Comparison of ENCODE assay signal across 8 cellular contexts in genomic region chr6:48944286-48944685, GRCh38.
DNase-seq lines count a peak whose midpoint lies in the region; FAIRE-seq and TF ChIP-seq lines count a peak whose summit lies in the region.
"Not testable (repeated sequence)": the region's sequence is repeated elsewhere in the genome, so short reads cannot be mapped to it uniquely, and the experiment has no call there.

No MANE protein-coding gene starts in this region.

- H3K4me3 ChIP-seq in OCI-LY7 (ENCODE audit: low read depth, low read length, poor library complexity, severe bottlenecking), result not testable (repeated sequence)

- not testable (repeated sequence) for H2AFZ ChIP-seq in OCI-LY7 (ENCODE audit: low read length)

- BruUV-seq in OCI-LY7 (replicated peaks; lab: Mats Ljungman, UMichigan), result not testable (repeated sequence)

- H4K20me1 ChIP-seq in OCI-LY7 (ENCODE audit: insufficient read depth, low read length), result not testable (repeated sequence)

- FAIRE-seq in urothelium cell line (lab: Jason Lieb, UNC), result peak; percentile 90

- not testable (repeated sequence) for TF ChIP-seq CTCF in OCI-LY7 (conservative IDR thresholded peaks at IDR 0.05; ENCODE audit: low read length)

- H3K9me2 ChIP-seq in OCI-LY7 (ENCODE audit: insufficient read depth, low read length), result not testable (repeated sequence)

- not testable (repeated sequence) for H3K4me2 ChIP-seq in OCI-LY7 (ENCODE audit: low read length)

- not testable (repeated sequence) for H3K36me3 ChIP-seq in OCI-LY7 (ENCODE audit: insufficient read depth, low read length)

- in situ Hi-C loops in KBM-7 (cut with MboI; ENCODE audit: low pct_unique_long_range_greater_than_20kb, low sequenced_read_pairs), result not testable (repeated sequence)

- intact Hi-C loops in OCI-LY7 (cut with micrococcal nuclease; ENCODE audit: unreplicated experiment), result not testable (repeated sequence)

- POLR2A ChIA-PET in OCI-LY7 (lab: Charles Lee), result not testable (repeated sequence)

- H3K4me1 ChIP-seq in OCI-LY7 (ENCODE audit: insufficient read depth, low read length, poor library complexity, severe bottlenecking), result not testable (repeated sequence)

- peak; percentile 65 for DNase-seq in DMS153 (lab: John Stamatoyannopoulos, UW)
- DNase-seq in KBM-7, result peak; percentile 14
- peak; percentile 100 for DNase-seq in NCI-H128 (lab: John Stamatoyannopoulos, UW; ENCODE audit: unreplicated experiment)
- peak; percentile 25 for DNase-seq in NCI-H2171 (lab: John Stamatoyannopoulos, UW)
- peak; percentile 5 for DNase-seq in OCI-LY7 (ENCODE audit: low spot score)
- DNase-seq in dedifferentiated amniotic fluid mesenchymal stem cell (ENCODE audit: extremely low spot score), result peak; percentile 74
- DNase-seq in medulla oblongata (ENCODE audit: extremely low spot score), result peak; percentile 88
- DNase-seq in urothelium cell line (ENCODE audit: low spot score), result not testable (repeated sequence)

- H3K79me2 ChIP-seq in OCI-LY7 (ENCODE audit: insufficient read depth, low read depth, low read length), result not testable (repeated sequence)

- not testable (repeated sequence) for H3K27ac ChIP-seq in OCI-LY7 (ENCODE audit: low read depth, low read length, poor library complexity, severe bottlenecking)

- CTCF ChIA-PET in OCI-LY7 (lab: Charles Lee; ENCODE audit: unreplicated experiment), result not testable (repeated sequence)

- not testable (repeated sequence) for H3K9me3 ChIP-seq in OCI-LY7 (ENCODE audit: low read length)
